In the genomic region with DNA sequence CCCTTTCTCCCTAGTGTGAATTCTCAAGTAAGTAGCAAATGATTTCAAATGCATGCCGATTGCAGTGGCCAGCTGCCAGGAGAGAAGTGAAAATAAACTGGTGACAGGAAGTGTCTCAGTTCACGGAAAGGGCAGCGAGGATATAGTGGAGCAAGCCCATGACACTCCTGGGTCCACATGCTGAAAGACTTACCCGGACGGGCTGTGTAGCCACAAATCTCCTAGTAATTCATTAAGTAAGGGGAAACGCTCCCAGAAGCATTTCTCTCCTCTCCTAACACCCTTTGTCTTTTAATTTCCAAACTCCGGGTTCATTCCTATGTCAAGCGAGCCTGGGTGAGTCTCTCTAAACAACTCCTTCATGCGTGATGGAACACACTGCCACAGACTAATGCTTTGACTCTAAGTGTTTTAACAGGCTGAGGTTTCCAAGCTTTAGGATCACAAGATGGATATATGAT, we compare ENCODE assay signal across 8 cellular contexts.
DNase-seq lines count a peak whose midpoint lies in the region; ATAC-seq and TF ChIP-seq lines count a peak whose summit lies in the region.

No MANE protein-coding gene starts in this region.

- peak overlapping the region; percentile 85 for H2AFZ ChIP-seq in GM23248

- H3K9me3 Mint-ChIP-seq in progenitor cell of endocrine pancreas (ENCODE audit: low read depth): no peaks in the 10 kb centered on the region

- peak; percentile 88 for ATAC-seq in Right ventricle myocardium inferior
- ATAC-seq in HG03354 (IDR thresholded peaks at IDR 0.05; ENCODE audit: poor library complexity, severe bottlenecking, unreplicated experiment): no peak

- no peaks in the 10 kb centered on the region for H3K36me3 Mint-ChIP-seq in progenitor cell of endocrine pancreas (ENCODE audit: insufficient read depth)

- H3K9me3 ChIP-seq in GM23248 (ENCODE audit: low read depth): no peaks in the 10 kb centered on the region

- H3K4me3 ChIP-seq in GM23248 (peak overlapping the region; percentile 69), H7 (ENCODE audit: insufficient read depth, low read depth, low read length) (no peak overlapping the region)

- H3K4me1 ChIP-seq in GM23248 (ENCODE audit: insufficient read depth): peaks cover 13% of the 10 kb centered on the region

- H3K27me3 Mint-ChIP-seq in progenitor cell of endocrine pancreas: peaks cover 3% of the 10 kb centered on the region

- H3K27me3 ChIP-seq in GM23248 (replicated peaks; ENCODE audit: insufficient read depth) (no peaks in the 10 kb centered on the region), H7 (ENCODE audit: control insufficient read depth, insufficient read depth, low read length) (no peaks in the 10 kb centered on the region)

- intact Hi-C loops in Right ventricle myocardium inferior (cut with DNase I): no loop called here

- H3K79me2 ChIP-seq in GM23248 (ENCODE audit: insufficient read depth): no peaks in the 10 kb centered on the region

- H3K4me1 Mint-ChIP-seq in progenitor cell of endocrine pancreas (ENCODE audit: low read depth): peaks cover 10% of the 10 kb centered on the region

- peak overlapping the region; percentile 49 for H3K9ac ChIP-seq in GM23248

- 4% methylated on average over 9 of the region's 9 CpGs for WGBS in GM23248 (ENCODE audit: low coverage in 1 of 2, low lambda C conversion rate in 2 of 2, missing lambda C conversion rate in 2 of 2), 2 experiments

- H3K4me3 Mint-ChIP-seq in progenitor cell of endocrine pancreas (ENCODE audit: low read depth): peak overlapping the region; percentile 54

- H3K36me3 ChIP-seq in GM23248 (ENCODE audit: low read depth) (no peaks in the 10 kb centered on the region), H7 (replicated peaks; ENCODE audit: control insufficient read depth, insufficient read depth, low read length) (no peaks in the 10 kb centered on the region)

- H3F3A ChIP-seq in GM23248 (ENCODE audit: insufficient read depth): 0 out of 2 replicates have a peak, but pooled peaks cover 2% of the 10 kb centered on the region

- no peaks in the 10 kb centered on the region for H4K20me1 ChIP-seq in GM23248 (ENCODE audit: insufficient read depth)

- no peak overlapping the region for H3K27ac Mint-ChIP-seq in progenitor cell of endocrine pancreas

- H3K4me2 ChIP-seq in GM23248 (ENCODE audit: unreplicated experiment): peak overlapping the region; percentile 72

- H3K9me2 ChIP-seq in GM23248 (ENCODE audit: insufficient read depth): no peaks in the 10 kb centered on the region

- H3K27ac ChIP-seq in GM23248: 0 out of 2 replicates have a peak overlapping the region, but pooled peaks have one; percentile 3

- no peak for TF ChIP-seq CTCF in progenitor cell of endocrine pancreas (IDR thresholded peaks at IDR 0.05; ENCODE audit: unreplicated experiment)

- DNase-seq in GM23248 (peak; percentile 63), SKM-1 treated with dmso at 0.1 percent for 144 hours (lab: John Stamatoyannopoulos, UW; ENCODE audit: unreplicated experiment) (peak; percentile 77), Right ventricle myocardium inferior (ENCODE audit: missing footprints) (peak; percentile 75), progenitor cell of endocrine pancreas (ENCODE audit: low spot score, unreplicated experiment) (no peak), GM19240 (ENCODE audit: insufficient read length, low spot score) (no peak), H7 (no peak)
- no peak for DNase-seq in effector CD8-positive, alpha-beta T cell (lab: John Stamatoyannopoulos, UW)

- in situ Hi-C loops in GM23248 (cut with MboI): no loop called here

Comparison
In these comparisons a context has a peak if more than half of its experiments do, and no peak if none do; other contexts are left out.
1. DNase-seq: peak in GM23248 (single experiment), SKM-1 treated with dmso at 0.1 percent for 144 hours (single experiment) and Right ventricle myocardium inferior (single experiment); none in progenitor cell of endocrine pancreas (single experiment), effector CD8-positive, alpha-beta T cell (single experiment), GM19240 (single experiment) and H7 (single experiment).